In the genomic region with DNA sequence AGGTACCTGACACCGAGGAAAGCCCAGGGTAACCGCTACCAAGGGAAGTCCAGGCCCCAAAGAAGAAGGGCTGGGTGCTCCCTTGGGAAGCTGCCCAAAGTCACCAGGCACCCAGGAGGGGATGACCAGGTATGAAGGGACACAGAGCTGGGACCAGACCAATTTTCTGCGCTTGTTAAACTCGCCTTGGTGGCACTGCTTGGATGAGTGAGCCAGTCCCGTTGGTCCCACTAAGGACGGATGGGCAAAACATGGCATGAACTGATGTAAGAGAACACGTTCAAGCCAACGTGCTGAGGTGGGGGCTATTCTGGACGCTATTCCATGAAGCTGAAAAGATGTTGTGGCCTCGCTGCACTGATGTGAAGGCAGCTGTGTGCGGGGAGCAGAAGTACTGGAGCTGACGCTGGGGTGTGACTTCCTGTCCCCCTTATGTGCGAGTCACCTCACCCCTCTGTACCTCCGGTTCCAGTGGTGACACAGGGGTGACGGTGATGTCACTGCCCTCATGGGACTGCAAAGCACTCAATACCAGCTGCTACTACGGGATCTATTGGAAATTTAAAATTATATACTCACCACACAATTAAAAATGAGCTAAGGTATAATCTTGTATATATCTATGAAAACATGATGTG, we compare ENCODE assay signal across 24 cellular contexts.
"Had no signal": no experiment of that assay in that cellular context is flagged by ENCODE, and none has a peak within 500 bp of the region (broad histone marks: within the 10 kb centered on the region; RNA-seq: fewer than 3 reads in every experiment).

No MANE protein-coding gene starts in this region.

- H3K4me1 ChIP-seq: testis had no signal

- H3K4me3 ChIP-seq: coronary artery, hepatocyte, right lobe of liver, skin epidermis, testis, upper lobe of right lung had no signal

- H3K27me3 Mint-ChIP-seq: activated naive CD8-positive, alpha-beta T cell; memory B cell; stimulated activated memory B cell treated with anti-CD40 and anti-IgM and Interleukin-4, amounts not matched to agents 10 μg/mL and 1 μg/mL and 100 μg/mL, for 72 hours had no signal

- H3K27ac ChIP-seq: coronary artery, hepatocyte, skin epidermis, testis, upper lobe of right lung, VCaP had no signal

- H3K36me3 ChIP-seq: right lobe of liver, upper lobe of right lung had no signal

- ATAC-seq: activated CD4-positive, CD25-positive, alpha-beta regulatory T cell treated with anti-CD3 and anti-CD28 coated beads, Interleukin-2, amount 50 U/mL, for 24 hours; activated T-cell treated with anti-CD3 and anti-CD28 coated beads, Interleukin-2, amount 50 U/mL, for 4 hours; stimulated activated memory B cell treated with anti-CD40 and anti-IgM and Interleukin-4, amounts not matched to agents 10 μg/mL and 1 μg/mL and 100 μg/mL, for 72 hours; T-cell had no signal

- H3K9me3 ChIP-seq: right lobe of liver, testis, upper lobe of right lung had no signal

- H3K4me1 Mint-ChIP-seq: activated CD4-positive, alpha-beta T cell treated with anti-CD3 and anti-CD28 coated beads, Interleukin-2, amount 10 ng/mL, durations not matched to agents 7 days and 5 days; memory B cell; stimulated activated memory B cell treated with anti-CD40 and anti-IgM and Interleukin-4, amounts not matched to agents 10 μg/mL and 1 μg/mL and 100 μg/mL, for 72 hours; T-cell had no signal

- H3K36me3 Mint-ChIP-seq: activated naive CD8-positive, alpha-beta T cell; memory B cell; stimulated activated memory B cell treated with anti-CD40 and anti-IgM and Interleukin-4, amounts not matched to agents 10 μg/mL and 1 μg/mL and 100 μg/mL, for 72 hours; T-cell had no signal

- H3K27me3 ChIP-seq: hepatocyte, right lobe of liver, testis, upper lobe of right lung had no signal

- H3K27ac Mint-ChIP-seq: activated CD4-positive, alpha-beta T cell treated with anti-CD3 and anti-CD28 coated beads, Interleukin-2, amount 10 ng/mL, durations not matched to agents 7 days and 5 days; activated naive CD8-positive, alpha-beta T cell; activated T-helper 2 cell treated with anti-CD3 and anti-CD28 coated beads, Interferon-gamma antibody, Interleukin-2, Interleukin-4, amounts not matched to agents 10 μg/mL and 5 μg/mL and 100 μg/mL, durations not matched to agents 14 hours and 24 hours and 36 hours; memory B cell; stimulated activated memory B cell treated with anti-CD40 and anti-IgM and Interleukin-4, amounts not matched to agents 10 μg/mL and 1 μg/mL and 100 μg/mL, for 72 hours; T-cell; T-helper 2 cell treated with Interferon-gamma antibody and Interleukin-4, amounts not matched to agents 5 μg/mL and 100 μg/mL, for 36 hours had no signal

- H3K9me3 Mint-ChIP-seq: activated CD4-positive, alpha-beta T cell treated with anti-CD3 and anti-CD28 coated beads, Interleukin-2, amount 10 ng/mL, durations not matched to agents 7 days and 5 days; activated T-cell treated with anti-CD3 and anti-CD28 coated beads, Interleukin-2, amount 50 U/mL, for 4 hours; activated T-helper 2 cell treated with anti-CD3 and anti-CD28 coated beads, Interferon-gamma antibody, Interleukin-2, Interleukin-4, amounts not matched to agents 10 μg/mL and 5 μg/mL and 100 μg/mL, durations not matched to agents 14 hours and 24 hours and 36 hours; memory B cell; neural crest cell; stimulated activated memory B cell treated with anti-CD40 and anti-IgM and Interleukin-4, amounts not matched to agents 10 μg/mL and 1 μg/mL and 100 μg/mL, for 72 hours; T-cell; T-helper 2 cell treated with Interferon-gamma antibody and Interleukin-4, amounts not matched to agents 5 μg/mL and 100 μg/mL, for 36 hours had no signal

- H3K4me3 Mint-ChIP-seq: activated CD4-positive, alpha-beta T cell treated with anti-CD3 and anti-CD28 coated beads, Interleukin-2, amount 10 ng/mL, durations not matched to agents 7 days and 5 days; activated naive CD8-positive, alpha-beta T cell; activated T-cell treated with anti-CD3 and anti-CD28 coated beads, Interleukin-2, amount 50 U/mL, for 4 hours; memory B cell; neural crest cell; stimulated activated memory B cell treated with anti-CD40 and anti-IgM and Interleukin-4, amounts not matched to agents 10 μg/mL and 1 μg/mL and 100 μg/mL, for 72 hours; T-cell; T-helper 2 cell treated with Interferon-gamma antibody and Interleukin-4, amounts not matched to agents 5 μg/mL and 100 μg/mL, for 36 hours had no signal

- DNase-seq: activated CD4-positive, alpha-beta T cell treated with anti-CD3 and anti-CD28 coated beads, Interleukin-2, amount 10 ng/mL, durations not matched to agents 7 days and 5 days; activated CD8-positive, alpha-beta memory T cell treated with anti-CD3 and anti-CD28 coated beads, Interleukin-2, amount 50 U/mL, for 4 hours; activated naive CD4-positive, alpha-beta T cell; activated T-cell treated with anti-CD3 and anti-CD28 coated beads, Interleukin-2, amount 50 U/mL, for 4 hours; amniotic stem cell; cerebellar nuclear complex; glutamatergic neuron; posterior cingulate gyrus; right lobe of liver; stimulated activated CD4-positive, alpha-beta T cell treated with anti-CD3 and anti-CD28 coated beads, Interleukin-1b, Interleukin-23, amount 100 ng/mL, for 48 hours; testis; upper lobe of right lung had no signal
